In genomic region chr17:80718428-80718827, GRCh38 we compare ENCODE assay signal across 16 cellular contexts.
A peak's percentile ranks its signal among the peaks of the same experiment; 100 is the strongest.
DNase-seq lines count a peak whose midpoint lies in the region; ATAC-seq and TF ChIP-seq lines count a peak whose summit lies in the region.
"Had no signal": no experiment of that assay in that cellular context is flagged by ENCODE, and none has a peak within 500 bp of the region (broad histone marks: within the 10 kb centered on the region; RNA-seq: fewer than 3 reads in every experiment).

No MANE protein-coding gene starts in this region.

- H3K27ac Mint-ChIP-seq in CD8-positive, alpha-beta T cell: peak overlapping the region; percentile 53
- H3K27ac Mint-ChIP-seq in activated CD8-positive, alpha-beta T cell treated with anti-CD3 and anti-CD28 coated beads, Interleukin-2, amount 10 ng/mL, durations not matched to agents 7 days and 5 days: peak overlapping the region; percentile 62
- H3K27ac Mint-ChIP-seq: B cell had no signal

- no peak overlapping the region for H3K27ac ChIP-seq in A673 (ENCODE audit: low read depth, low read length, poor library complexity, severe bottlenecking)
- no peak overlapping the region for H3K27ac ChIP-seq in CD8-positive, alpha-beta T cell (ENCODE audit: low read depth, low read length)
- peak overlapping the region in 2 of 4 donors; percentile 15 to 42 for H3K27ac ChIP-seq in gastroesophageal sphincter
- H3K27ac ChIP-seq in coronary artery: no peak overlapping the region
- H3K27ac ChIP-seq: gastrocnemius medialis, pancreas, spleen had no signal

- peaks cover 46% of the 10 kb centered on the region for H3K4me1 Mint-ChIP-seq in CD8-positive, alpha-beta T cell (ENCODE audit: low read depth)
- H3K4me1 Mint-ChIP-seq in activated CD8-positive, alpha-beta T cell treated with anti-CD3 and anti-CD28 coated beads, Interleukin-2, amount 10 ng/mL, durations not matched to agents 7 days and 5 days (ENCODE audit: low read depth): peaks cover 54% of the 10 kb centered on the region

- H3K9me3 ChIP-seq in A673 (ENCODE audit: low read depth, low read length, poor library complexity, severe bottlenecking) (no peaks in the 10 kb centered on the region), gastroesophageal sphincter (no peaks in the 10 kb centered on the region)
- H3K9me3 ChIP-seq in CD8-positive, alpha-beta T cell (ENCODE audit: low read length): no peaks in the 10 kb centered on the region
- H3K9me3 ChIP-seq: gastrocnemius medialis, HAP-1, pancreas, spleen had no signal

- H3K4me3 Mint-ChIP-seq in CD8-positive, alpha-beta T cell: no peak overlapping the region
- H3K4me3 Mint-ChIP-seq in activated CD8-positive, alpha-beta T cell treated with anti-CD3 and anti-CD28 coated beads, Interleukin-2, amount 10 ng/mL, durations not matched to agents 7 days and 5 days: no peak overlapping the region
- H3K4me3 Mint-ChIP-seq: B cell; central memory CD8-positive, alpha-beta T cell; IgD-negative memory B cell had no signal

- POLR2A ChIA-PET in A673 (lab: Charles Lee; ENCODE audit: low non-redundant PET): no interaction called here
- POLR2A ChIA-PET in CD8-positive, alpha-beta T cell (lab: Charles Lee): no interaction called here
- POLR2A ChIA-PET in activated CD8-positive, alpha-beta T cell treated with anti-CD3 and anti-CD28 coated beads, Interleukin-2, amount 10 ng/mL, durations not matched to agents 7 days and 5 days (lab: Charles Lee): interaction anchor here (1.4 kb wide), 1 partner anchor 15 kb away, joined by 3 read pairs; no protein-coding TSS in a partner anchor

- TF ChIP-seq EP300 in gastroesophageal sphincter (IDR thresholded peaks at IDR 0.05): no peak

- H3K4me1 ChIP-seq in A673 (ENCODE audit: insufficient read depth, low read length, poor library complexity, severe bottlenecking) (peaks cover 13% of the 10 kb centered on the region), gastroesophageal sphincter (no peaks in the 10 kb centered on the region)
- H3K4me1 ChIP-seq in CD8-positive, alpha-beta T cell (ENCODE audit: insufficient read depth, low read length): peaks cover 23% of the 10 kb centered on the region
- H3K4me1 ChIP-seq: HAP-1 had no signal

- 95 to 97% methylated on average over 2 to 4 of the region's 4 CpGs for WGBS in gastroesophageal sphincter (ENCODE audit: low coverage in 1 of 2), 2 donors

- no peak for ATAC-seq in CD8-positive, alpha-beta T cell
- ATAC-seq in activated CD8-positive, alpha-beta T cell treated with anti-CD3 and anti-CD28 coated beads, Interleukin-2, amount 10 ng/mL, durations not matched to agents 7 days and 5 days: no peak
- no peak for ATAC-seq in gastroesophageal sphincter
- ATAC-seq in GM19463 (IDR thresholded peaks at IDR 0.05; ENCODE audit: unreplicated experiment): no peak
- ATAC-seq: gastrocnemius medialis, pancreas had no signal

- DNase-seq in A673 (ENCODE audit: low spot score) (peak; percentile 46), medulla oblongata (ENCODE audit: extremely low spot score) (peak; percentile 26), coronary artery (ENCODE audit: low spot score) (no peak), NCI-H2227 treated with DMSO at 0.1 percent for 48 hours (lab: John Stamatoyannopoulos, UW) (no peak)
- DNase-seq in CD8-positive, alpha-beta T cell: no peak
- DNase-seq in activated CD8-positive, alpha-beta T cell treated with anti-CD3 and anti-CD28 coated beads, Interleukin-2, amount 10 ng/mL, durations not matched to agents 7 days and 5 days: no peak
- DNase-seq: gastrocnemius medialis; pancreas; spleen; stimulated activated naive CD4-positive, alpha-beta T cell treated with Interleukin-2 at 50 U/mL for 16 hours had no signal

- H3K27me3 Mint-ChIP-seq in CD8-positive, alpha-beta T cell (ENCODE audit: low read depth): no peaks in the 10 kb centered on the region
- H3K27me3 Mint-ChIP-seq in activated CD8-positive, alpha-beta T cell treated with anti-CD3 and anti-CD28 coated beads, Interleukin-2, amount 10 ng/mL, durations not matched to agents 7 days and 5 days (ENCODE audit: low read depth): no peaks in the 10 kb centered on the region
- H3K27me3 Mint-ChIP-seq: B cell; central memory CD8-positive, alpha-beta T cell; IgD-negative memory B cell had no signal

- H3K4me3 ChIP-seq in A673 (ENCODE audit: low read depth, low read length, poor library complexity, severe bottlenecking) (no peak overlapping the region), gastroesophageal sphincter (no peak overlapping the region), coronary artery (no peak overlapping the region)
- H3K4me3 ChIP-seq in CD8-positive, alpha-beta T cell (ENCODE audit: low read depth, low read length): no peak overlapping the region
- H3K4me3 ChIP-seq: gastrocnemius medialis, HAP-1, pancreas, spleen had no signal

- TF ChIP-seq CTCF in A673 (conservative IDR thresholded peaks at IDR 0.05; ENCODE audit: low read depth, low read length) (no peak), gastroesophageal sphincter (IDR thresholded peaks at IDR 0.05) (no peak), coronary artery (IDR thresholded peaks at IDR 0.05) (no peak)
- TF ChIP-seq CTCF in CD8-positive, alpha-beta T cell (IDR thresholded peaks at IDR 0.05): no peak

- intact Hi-C loops in A673 (cut with micrococcal nuclease; ENCODE audit: unreplicated experiment): no loop called here
- intact Hi-C loops in CD8-positive, alpha-beta T cell (cut with DNase I, micrococcal nuclease): no loop called here

- H3K27me3 ChIP-seq in A673 (replicated peaks; ENCODE audit: insufficient read depth, low read depth, low read length, poor library complexity): no peaks in the 10 kb centered on the region
- no peaks in the 10 kb centered on the region for H3K27me3 ChIP-seq in CD8-positive, alpha-beta T cell (ENCODE audit: insufficient read depth, low read length)
- H3K27me3 ChIP-seq in gastroesophageal sphincter: no peaks in the 10 kb centered on the region
- H3K27me3 ChIP-seq: gastrocnemius medialis, pancreas, spleen had no signal

- TF ChIP-seq POLR2A in gastroesophageal sphincter (IDR thresholded peaks at IDR 0.05): no peak

- peaks cover 9% of the 10 kb centered on the region for H3K36me3 Mint-ChIP-seq in CD8-positive, alpha-beta T cell
- peaks cover 38% of the 10 kb centered on the region for H3K36me3 Mint-ChIP-seq in activated CD8-positive, alpha-beta T cell treated with anti-CD3 and anti-CD28 coated beads, Interleukin-2, amount 10 ng/mL, durations not matched to agents 7 days and 5 days (ENCODE audit: low read depth)

- BruUV-seq in A673 (replicated peaks; lab: Mats Ljungman, UMichigan): no TSS peak

- H3K9me3 Mint-ChIP-seq in CD8-positive, alpha-beta T cell: no peaks in the 10 kb centered on the region
- H3K9me3 Mint-ChIP-seq in activated CD8-positive, alpha-beta T cell treated with anti-CD3 and anti-CD28 coated beads, Interleukin-2, amount 10 ng/mL, durations not matched to agents 7 days and 5 days (ENCODE audit: insufficient read depth): no peaks in the 10 kb centered on the region
- H3K9me3 Mint-ChIP-seq: central memory CD8-positive, alpha-beta T cell; IgD-negative memory B cell had no signal

- CTCF ChIA-PET in A673 (lab: Charles Lee): no interaction called here
- CTCF ChIA-PET in CD8-positive, alpha-beta T cell (lab: Charles Lee): interaction anchor here (1.1 kb wide), 1 partner anchor 11 kb away, joined by 3 read pairs; no protein-coding TSS in a partner anchor
- CTCF ChIA-PET in activated CD8-positive, alpha-beta T cell treated with anti-CD3 and anti-CD28 coated beads, Interleukin-2, amount 10 ng/mL, durations not matched to agents 7 days and 5 days (lab: Charles Lee): interaction anchor here (0.9 to 1.1 kb wide), 3 partner anchors 15 to 143 kb away, joined by 3 to 5 read pairs (median 3); no protein-coding TSS in a partner anchor

- H3K36me3 ChIP-seq in A673 (ENCODE audit: insufficient read depth, low read length, poor library complexity, severe bottlenecking): no peaks in the 10 kb centered on the region
- H3K36me3 ChIP-seq in CD8-positive, alpha-beta T cell (ENCODE audit: insufficient read depth, low read length): no peaks in the 10 kb centered on the region
- H3K36me3 ChIP-seq in gastroesophageal sphincter: no peaks in the 10 kb centered on the region
- H3K36me3 ChIP-seq: gastrocnemius medialis, HAP-1, pancreas, spleen had no signal

Comparison
In these comparisons a context has a peak if more than half of its experiments do, and no peak if none do; other contexts are left out.
1. DNase-seq: peak in A673 (single experiment) and medulla oblongata (single experiment); none in CD8-positive, alpha-beta T cell (0 of 7), activated CD8-positive, alpha-beta T cell treated with anti-CD3 and anti-CD28 coated beads, Interleukin-2, amount 10 ng/mL, durations not matched to agents 7 days and 5 days (single experiment), coronary artery (single experiment) and NCI-H2227 treated with DMSO at 0.1 percent for 48 hours (single experiment).